In the genomic region with DNA sequence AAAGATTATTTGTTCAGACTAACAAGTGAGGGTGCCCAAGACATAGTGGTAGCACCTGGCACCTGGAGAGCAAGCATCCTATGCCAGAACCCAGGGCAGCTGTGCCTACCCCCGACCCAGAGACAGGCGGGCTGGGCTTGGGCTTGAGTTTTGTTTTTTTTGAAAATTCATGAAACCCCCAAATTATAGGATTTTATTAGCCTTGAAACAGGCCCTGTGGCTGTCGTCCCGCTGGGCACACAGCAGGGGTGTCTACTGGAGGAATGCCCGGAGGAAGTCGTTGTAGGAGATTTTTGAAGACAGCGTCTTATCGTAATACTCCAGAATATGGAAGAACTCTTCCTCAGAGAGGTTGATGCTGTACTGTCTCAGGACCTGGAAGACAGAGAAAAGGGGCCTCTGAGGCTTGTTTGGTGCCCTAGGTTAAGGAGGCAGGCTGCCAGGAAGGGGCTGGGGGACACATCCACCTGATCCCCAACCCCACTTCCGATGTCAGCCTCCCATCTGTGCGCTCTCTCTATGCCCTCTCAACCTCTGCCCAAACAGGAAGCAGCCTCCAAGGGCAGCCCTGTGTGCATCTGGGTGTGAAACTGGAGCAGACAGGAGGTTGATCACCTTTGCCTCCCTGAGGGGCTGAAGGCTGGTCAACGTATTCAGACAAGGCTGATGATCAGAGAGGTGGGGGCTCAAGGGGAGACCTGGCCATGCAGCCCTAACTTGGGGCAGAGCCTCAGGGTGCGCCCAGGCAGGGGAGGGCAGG, we compare ENCODE assay signal across 25 cellular contexts.
"Had no signal": no experiment of that assay in that cellular context is flagged by ENCODE, and none has a peak within 500 bp of the region (broad histone marks: within the 10 kb centered on the region; RNA-seq: fewer than 3 reads in every experiment).

No MANE protein-coding gene starts in this region.

- H3K27me3 ChIP-seq: ascending aorta, body of pancreas, MG63 had no signal

- H3K27ac ChIP-seq: ascending aorta, body of pancreas had no signal

- ATAC-seq: activated CD8-positive, alpha-beta memory T cell treated with anti-CD3 and anti-CD28 coated beads, Interleukin-2, amount 10 ng/mL, durations not matched to agents 7 days and 5 days; activated naive CD8-positive, alpha-beta T cell treated with anti-CD3 and anti-CD28 coated beads, Interleukin-2, amount 50 U/mL, for 24 hours; body of pancreas; PC-3 had no signal

- DNase-seq: activated B cell treated with CpG ODN at 0.5 μM for 24 hours; activated CD4-positive, alpha-beta T cell treated with anti-CD3 and anti-CD28 coated beads for 1 hour; activated CD4-positive, alpha-beta T cell treated with anti-CD3 and anti-CD28 coated beads, Interleukin-2, amount 10 ng/mL, durations not matched to agents 24 days and 14 days; activated CD4-positive, alpha-beta T cell treated with anti-CD3 and anti-CD28 coated beads, Interleukin-2, amount 50 U/mL, for 48 hours; activated CD8-positive, alpha-beta memory T cell treated with anti-CD3 and anti-CD28 coated beads, Interleukin-2, amount 10 ng/mL, durations not matched to agents 7 days and 5 days; activated effector memory CD4-positive, alpha-beta T cell treated with Interleukin-2 at 50 U/mL for 16 hours; activated naive CD4-positive, alpha-beta T cell; activated naive CD8-positive, alpha-beta T cell treated with anti-CD3 and anti-CD28 coated beads, Interleukin-2, amount 50 U/mL, for 24 hours; activated T-cell treated with anti-CD3 and anti-CD28 coated beads, Interleukin-2, amount 50 U/mL, for 24 hours; amniotic stem cell; body of pancreas; MG63; NCI-H1105; NCI-H1436; NCI-H1694 treated with DMSO at 0.1 percent for 48 hours; NCI-H2081; NCI-H510A treated with DMSO at 0.1 percent for 48 hours; PC-3; SIG-M5; T-helper 2 cell; T1000 had no signal

- H3K36me3 ChIP-seq: ascending aorta, MG63 had no signal

- FAIRE-seq: bronchial epithelial cell, RCC 7860, TTC549 had no signal

- H3K9me3 ChIP-seq: ascending aorta, body of pancreas, MG63 had no signal

- H3K4me3 ChIP-seq: ascending aorta, body of pancreas, MG63 had no signal

- H3K4me1 ChIP-seq: ascending aorta, body of pancreas had no signal
